ENCODE assay signal across 17 cellular contexts in genomic region chr16:65909310-65910050, GRCh38.
DNase-seq lines count a peak whose midpoint lies in the region; ATAC-seq and TF ChIP-seq lines count a peak whose summit lies in the region.
"Had no signal": no experiment of that assay in that cellular context is flagged by ENCODE, and none has a peak within 500 bp of the region (broad histone marks: within the 10 kb centered on the region; RNA-seq: fewer than 3 reads in every experiment).

No MANE protein-coding gene starts in this region.

- H3K4me3 ChIP-seq in ascending aorta, result no peak overlapping the region
- H3K4me3 ChIP-seq: adrenal gland, lower lobe of right lung had no signal

- TF ChIP-seq CTCF in ascending aorta (IDR thresholded peaks at IDR 0.05), result no peak

- no peaks in the 10 kb centered on the region for H3K36me3 Mint-ChIP-seq in activated naive CD8-positive, alpha-beta T cell treated with anti-CD3 and anti-CD28 coated beads, Interleukin-2, amount 50 U/mL, for 24 hours (ENCODE audit: low read depth)
- H3K36me3 Mint-ChIP-seq: natural killer cell treated with Interleukin-12 subunit alpha and Interleukin-12 subunit beta and Interleukin-15 and Interleukin-18, amount 100 ng/mL, for 72 hours had no signal

- H3K4me1 ChIP-seq in ascending aorta, result no peaks in the 10 kb centered on the region
- H3K4me1 ChIP-seq: adrenal gland, BE2C, lower lobe of right lung had no signal

- ATAC-seq in HG03280 (IDR thresholded peaks at IDR 0.05; ENCODE audit: unreplicated experiment), result no peak
- no peak for ATAC-seq in activated naive CD8-positive, alpha-beta T cell treated with anti-CD3 and anti-CD28 coated beads, Interleukin-2, amount 50 U/mL, for 24 hours
- ATAC-seq: activated T-cell treated with anti-CD3 and anti-CD28 coated beads, Interleukin-2, amount 50 U/mL, for 72 hours; lower lobe of right lung had no signal

- no peaks in the 10 kb centered on the region for H3K27me3 ChIP-seq in ascending aorta
- H3K27me3 ChIP-seq: adrenal gland, BE2C had no signal

- H3K9me3 ChIP-seq in ascending aorta, result no peaks in the 10 kb centered on the region
- H3K9me3 ChIP-seq: adrenal gland, BE2C, lower lobe of right lung had no signal

- no peaks in the 10 kb centered on the region for H3K36me3 ChIP-seq in ascending aorta
- H3K36me3 ChIP-seq: adrenal gland, BE2C, lower lobe of right lung had no signal

- no peaks in the 10 kb centered on the region for H3K27me3 Mint-ChIP-seq in activated naive CD8-positive, alpha-beta T cell treated with anti-CD3 and anti-CD28 coated beads, Interleukin-2, amount 50 U/mL, for 24 hours
- H3K27me3 Mint-ChIP-seq: activated CD4-positive, alpha-beta T cell treated with anti-CD3 and anti-CD28 coated beads, Interleukin-2, amount 10 ng/mL, durations not matched to agents 7 days and 5 days had no signal

- no peak overlapping the region for H3K27ac ChIP-seq in ascending aorta
- H3K27ac ChIP-seq: adrenal gland, lower lobe of right lung had no signal

- no peaks in the 10 kb centered on the region for H3K4me1 Mint-ChIP-seq in activated naive CD8-positive, alpha-beta T cell treated with anti-CD3 and anti-CD28 coated beads, Interleukin-2, amount 50 U/mL, for 24 hours
- H3K4me1 Mint-ChIP-seq: activated CD4-positive, alpha-beta T cell treated with anti-CD3 and anti-CD28 coated beads, Interleukin-2, amount 10 ng/mL, durations not matched to agents 7 days and 5 days had no signal

- DNase-seq in DMS153 treated with DMSO at 0.1 percent for 48 hours (lab: John Stamatoyannopoulos, UW; ENCODE audit: unreplicated experiment), result peak; percentile 47
- peak; percentile 13 for DNase-seq in HT-29 (ENCODE audit: low spot score)
- peak; percentile 25 for DNase-seq in RPMI8226
- DNase-seq in iris pigment epithelial cell (ENCODE audit: low read depth), result peak; percentile 18
- no peak for DNase-seq in activated CD8-positive, alpha-beta memory T cell treated with anti-CD3 and anti-CD28 coated beads, Interleukin-2, amount 50 U/mL, for 4 hours
- DNase-seq in activated naive CD8-positive, alpha-beta T cell treated with anti-CD3 and anti-CD28 coated beads, Interleukin-2, amount 50 U/mL, for 24 hours, result no peak
- DNase-seq in ascending aorta (ENCODE audit: low spot score in 2 of 2), result no peak
- DNase-seq: activated CD4-positive, alpha-beta T cell treated with anti-CD3 and anti-CD28 coated beads, Interleukin-2, amount 10 ng/mL, durations not matched to agents 7 days and 5 days; activated T-cell treated with anti-CD3 and anti-CD28 coated beads, Interleukin-2, amount 50 U/mL, for 72 hours; adrenal gland; H9; lower lobe of right lung; NCI-H446 treated with DMSO at 0.1 percent for 48 hours; trophoblast cell had no signal

- no peak overlapping the region for H3K4me3 Mint-ChIP-seq in activated naive CD8-positive, alpha-beta T cell treated with anti-CD3 and anti-CD28 coated beads, Interleukin-2, amount 50 U/mL, for 24 hours
- H3K4me3 Mint-ChIP-seq: activated CD4-positive, alpha-beta T cell treated with anti-CD3 and anti-CD28 coated beads, Interleukin-2, amount 10 ng/mL, durations not matched to agents 7 days and 5 days; activated T-cell treated with anti-CD3 and anti-CD28 coated beads, Interleukin-2, amount 50 U/mL, for 72 hours; H9; natural killer cell treated with Interleukin-12 subunit alpha and Interleukin-12 subunit beta and Interleukin-15 and Interleukin-18, amount 100 ng/mL, for 72 hours had no signal

- no peaks in the 10 kb centered on the region for H3K9me3 Mint-ChIP-seq in activated naive CD8-positive, alpha-beta T cell treated with anti-CD3 and anti-CD28 coated beads, Interleukin-2, amount 50 U/mL, for 24 hours
- H3K9me3 Mint-ChIP-seq: activated CD4-positive, alpha-beta T cell treated with anti-CD3 and anti-CD28 coated beads, Interleukin-2, amount 10 ng/mL, durations not matched to agents 7 days and 5 days; natural killer cell treated with Interleukin-12 subunit alpha and Interleukin-12 subunit beta and Interleukin-15 and Interleukin-18, amount 100 ng/mL, for 72 hours had no signal

- no peak overlapping the region for H3K27ac Mint-ChIP-seq in activated naive CD8-positive, alpha-beta T cell treated with anti-CD3 and anti-CD28 coated beads, Interleukin-2, amount 50 U/mL, for 24 hours
- H3K27ac Mint-ChIP-seq: activated CD4-positive, alpha-beta T cell treated with anti-CD3 and anti-CD28 coated beads, Interleukin-2, amount 10 ng/mL, durations not matched to agents 7 days and 5 days; activated T-cell treated with anti-CD3 and anti-CD28 coated beads, Interleukin-2, amount 50 U/mL, for 72 hours; H9; natural killer cell treated with Interleukin-12 subunit alpha and Interleukin-12 subunit beta and Interleukin-15 and Interleukin-18, amount 100 ng/mL, for 72 hours had no signal

- intact Hi-C loops in ascending aorta (cut with DNase I), result no loop called here

Comparison
In these comparisons a context has a peak if more than half of its experiments do, and no peak if none do; other contexts are left out.
1. DNase-seq: peak in DMS153 treated with DMSO at 0.1 percent for 48 hours (single experiment), HT-29 (single experiment), RPMI8226 (single experiment) and iris pigment epithelial cell (single experiment); none in activated CD8-positive, alpha-beta memory T cell treated with anti-CD3 and anti-CD28 coated beads, Interleukin-2, amount 50 U/mL, for 4 hours (single experiment), activated naive CD8-positive, alpha-beta T cell treated with anti-CD3 and anti-CD28 coated beads, Interleukin-2, amount 50 U/mL, for 24 hours (single experiment) and ascending aorta (0 of 2).